8 cellular contexts compared by ENCODE assay signal in genomic region chr19:41218615-41219507, GRCh38. TPM values are rescaled to one million over a fixed set of nuclear protein-coding genes. Genes with fewer than 3 reads are reported as not detected.
A peak's percentile ranks its signal among the peaks of the same experiment; 100 is the strongest.
DNase-seq lines count a peak whose midpoint lies in the region; ATAC-seq lines count a peak whose summit lies in the region.

AXL (plus strand) TSS chr19:41219223; CDS start chr19:41219393, 170 bp downstream.

- peak; percentile 49 for DNase-seq in CMK (ENCODE audit: low read depth)
- peak; percentile 76 to 80 for DNase-seq in SJCRH30
- DNase-seq in fibroblast of peridontal ligament (ENCODE audit: extremely low read depth): peak; percentile 83
- DNase-seq in stimulated activated CD4-positive, alpha-beta T cell treated with anti-CD3 and anti-CD28 coated beads, Interleukin-2, amount 100 ng/mL, for 24 hours: no peak
- no peak for DNase-seq in CD1c-positive myeloid dendritic cell (ENCODE audit: extremely low spot score)
- DNase-seq in SIG-M5 (lab: John Stamatoyannopoulos, UW): no peak

- peak within 1 kb of the TSS; percentile 76 for H3K4me3 ChIP-seq in SJCRH30
- peak within 1 kb of the TSS; percentile 60 to 67 for H3K4me3 ChIP-seq in mucosa of rectum (ENCODE audit: low read length in 2 of 2)

- H3K9ac ChIP-seq in mucosa of rectum (ENCODE audit: low read depth in 1 of 2, low read length in 2 of 2): peak within 1 kb of the TSS; percentile 70 to 71

- no peaks in the 10 kb centered on the region for H3K9me3 ChIP-seq in SJCRH30 (replicated peaks)
- no peaks in the 10 kb centered on the region for H3K9me3 ChIP-seq in mucosa of rectum (ENCODE audit: control insufficient read depth in 2 of 2, low read length in 2 of 2)

- no peaks in the 10 kb centered on the region for H3K27me3 ChIP-seq in SJCRH30
- peaks cover 2 to 18% of the 10 kb centered on the region in 2 donors for H3K27me3 ChIP-seq in mucosa of rectum (ENCODE audit: control insufficient read depth in 2 of 2, insufficient read depth in 2 of 2, low read length in 2 of 2)

- peaks cover 14% of the 10 kb centered on the region for H3K4me1 ChIP-seq in SJCRH30
- H3K4me1 ChIP-seq in mucosa of rectum (ENCODE audit: control insufficient read depth in 2 of 2, insufficient read depth in 2 of 2, low read length in 2 of 2): peaks cover 4 to 6% of the 10 kb centered on the region in 2 donors

- no peak for ATAC-seq in GM19455 (IDR thresholded peaks at IDR 0.05; ENCODE audit: unreplicated experiment)

- H3K36me3 ChIP-seq in SJCRH30 (peaks cover 6% of the 10 kb centered on the region; the same call in 1 of the 2 replicates), mucosa of rectum (ENCODE audit: control insufficient read depth in 2 of 2, insufficient read depth in 2 of 2, low read length in 2 of 2) (no peaks in the 10 kb centered on the region)

- H3K27ac ChIP-seq in SJCRH30: peak within 1 kb of the TSS; percentile 24; the same call in 1 of the 2 replicates
- H3K27ac ChIP-seq in mucosa of rectum (ENCODE audit: low read depth in 2 of 2, low read length in 2 of 2): peak within 1 kb of the TSS; percentile 74 to 80

RNA-seq across cellular contexts. Expression of gene AXL, which starts in this region (rescaled TPM):
- total RNA-seq in SJCRH30 (2014; rRNA removed; shearing (Covaris generic)): 24.1 and 25.1 TPM in 2 replicates

Comparison
In these comparisons a context has a peak if more than half of its experiments do, and no peak if none do; other contexts are left out.
1. DNase-seq: peak in CMK (single experiment), SJCRH30 (2 of 2) and fibroblast of peridontal ligament (single experiment); none in stimulated activated CD4-positive, alpha-beta T cell treated with anti-CD3 and anti-CD28 coated beads, Interleukin-2, amount 100 ng/mL, for 24 hours (0 of 2), CD1c-positive myeloid dendritic cell (single experiment) and SIG-M5 (single experiment).